In the genomic region with DNA sequence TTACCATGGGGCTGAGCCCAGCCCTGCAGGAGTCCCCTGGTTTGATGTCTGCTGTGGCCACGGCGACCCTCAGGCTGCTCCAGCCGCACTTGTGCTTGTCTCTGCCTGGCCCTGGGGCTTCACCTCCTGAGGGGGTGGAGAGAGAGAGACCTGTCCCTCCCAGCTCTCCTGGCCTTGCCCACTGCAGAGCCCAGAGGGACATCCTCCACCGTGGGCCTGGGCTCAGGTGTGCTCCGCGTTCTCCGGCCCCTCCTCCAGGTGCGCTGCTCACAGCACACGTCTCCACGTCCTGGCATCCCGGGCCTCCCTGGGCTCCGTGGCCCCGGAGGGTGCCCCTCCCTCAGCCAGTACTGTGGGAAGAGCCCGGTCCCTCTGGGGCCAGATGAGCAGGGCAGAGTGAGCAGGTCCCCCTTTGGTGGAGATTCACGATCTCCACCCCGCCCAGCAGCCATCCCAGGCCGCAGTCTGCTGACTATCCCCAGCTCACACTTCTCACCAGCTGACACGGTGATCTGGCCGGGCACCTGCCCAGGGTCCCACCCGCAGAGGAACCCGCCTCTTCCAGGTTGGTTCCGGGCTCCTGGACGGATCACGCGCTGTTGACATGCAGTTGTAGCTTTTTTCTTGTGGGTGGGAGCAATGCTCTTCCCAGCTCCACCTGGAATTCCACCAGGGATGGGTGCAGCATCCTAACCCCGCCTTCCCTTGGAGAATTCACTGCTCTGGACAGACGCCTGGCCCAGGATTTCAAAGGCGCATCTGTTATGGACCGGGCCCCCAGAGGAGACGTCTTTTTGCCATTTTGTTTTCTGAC, we compare ENCODE assay signal across 11 cellular contexts. TPM values are rescaled to one million over a fixed set of nuclear protein-coding genes. Genes with fewer than 3 reads are reported as not detected.
A peak's percentile ranks its signal among the peaks of the same experiment; 100 is the strongest.
DNase-seq lines count a peak whose midpoint lies in the region; ATAC-seq, FAIRE-seq and TF ChIP-seq lines count a peak whose summit lies in the region.
"Had no signal": no experiment of that assay in that cellular context is flagged by ENCODE, and none has a peak within 500 bp of the region (broad histone marks: within the 10 kb centered on the region; RNA-seq: fewer than 3 reads in every experiment).

No MANE protein-coding gene starts in this region.

- peak overlapping the region; percentile 93 for H2BK15ac ChIP-seq in mesenchymal stem cell (ENCODE audit: low read depth, poor library complexity, severe bottlenecking)

- H4K91ac ChIP-seq in mesenchymal stem cell (ENCODE audit: low read length) = peak overlapping the region; percentile 94

- H3K4me1 ChIP-seq in colonic mucosa (no peaks in the 10 kb centered on the region), mesenchymal stem cell (ENCODE audit: control insufficient read depth, insufficient read depth, low read depth, low read length) (peaks cover 83% of the 10 kb centered on the region)

- H2BK12ac ChIP-seq in mesenchymal stem cell (ENCODE audit: low read length in 2 of 2) = peak overlapping the region; percentile 91 to 96

- no peak overlapping the region for H3K27ac ChIP-seq in colonic mucosa
- H3K27ac ChIP-seq in mesenchymal stem cell (ENCODE audit: low read length, poor library complexity, severe bottlenecking) = peak overlapping the region; percentile 97

- no peak overlapping the region for H3K9ac ChIP-seq in colonic mucosa (ENCODE audit: low read depth in 2 of 2, low read length in 2 of 2)
- H3K9ac ChIP-seq in mesenchymal stem cell (ENCODE audit: low read length) = no peak overlapping the region

- H3K27me3 ChIP-seq in colonic mucosa = no peaks in the 10 kb centered on the region
- H3K27me3 ChIP-seq in mesenchymal stem cell (ENCODE audit: control insufficient read depth in 1 of 2, insufficient read depth in 1 of 2, low read length in 2 of 2) = peaks cover 0 to 12% of the 10 kb centered on the region in 2 experiments

- peak overlapping the region; percentile 96 for H2BK5ac ChIP-seq in mesenchymal stem cell (ENCODE audit: low read depth, low read length, poor library complexity, severe bottlenecking)

- H3K18ac ChIP-seq in mesenchymal stem cell (ENCODE audit: low read depth in 1 of 2, low read length in 2 of 2) = peak overlapping the region; percentile 75 to 85

- H3K36me3 ChIP-seq in colonic mucosa (no peaks in the 10 kb centered on the region), mesenchymal stem cell (ENCODE audit: control insufficient read depth in 1 of 2, insufficient read depth in 2 of 2, low read depth in 1 of 2, low read length in 2 of 2) (peaks cover 0 to 10% of the 10 kb centered on the region in 2 experiments)

- peak overlapping the region; percentile 77 to 86 for H3K4ac ChIP-seq in mesenchymal stem cell (ENCODE audit: low read depth in 1 of 2, low read length in 2 of 2)

- H3K14ac ChIP-seq in mesenchymal stem cell (ENCODE audit: low read length in 2 of 2) = no peak overlapping the region

- no peak for ATAC-seq in Right ventricle myocardium inferior
- no peak for ATAC-seq in GM21576 (IDR thresholded peaks at IDR 0.05; ENCODE audit: unreplicated experiment)

- H2AK5ac ChIP-seq in mesenchymal stem cell (ENCODE audit: low read length, severe bottlenecking) = peak overlapping the region; percentile 100

- H3K4me2 ChIP-seq in mesenchymal stem cell (ENCODE audit: low read length, poor library complexity, severe bottlenecking) = peak overlapping the region; percentile 49

- TF ChIP-seq CTCF in colonic mucosa (IDR thresholded peaks at IDR 0.05) = no peak

- DNase-seq in Right ventricle myocardium inferior (ENCODE audit: missing footprints) = peak; percentile 57
- no peak for DNase-seq in cardiac septum (ENCODE audit: low spot score)
- DNase-seq in colonic mucosa = peak; percentile 40
- no peak for DNase-seq in mesenchymal stem cell
- DNase-seq in urothelium cell line (ENCODE audit: low spot score) = peak; percentile 57
- no peak for DNase-seq in activated CD4-positive, CD25-positive, alpha-beta regulatory T cell (lab: John Stamatoyannopoulos, UW)
- DNase-seq in activated T-cell treated with anti-CD3 and anti-CD28 coated beads, Interleukin-2, amount 50 U/mL, for 48 hours = no peak
- DNase-seq: activated B cell treated with CpG ODN at 0.5 μM for 24 hours; activated gamma-delta T cell treated with Interleukin-2 at 50 U/mL for 16 hours; effector memory CD4-positive, alpha-beta T cell had no signal

- H2BK120ac ChIP-seq in mesenchymal stem cell (ENCODE audit: low read depth, low read length) = peak overlapping the region; percentile 75

- peaks cover 3% of the 10 kb centered on the region for H3K79me1 ChIP-seq in mesenchymal stem cell (replicated peaks; ENCODE audit: low read length, poor library complexity, severe bottlenecking)

- H3K23ac ChIP-seq in mesenchymal stem cell (ENCODE audit: low read length in 2 of 2) = no peak overlapping the region

- H3K4me3 ChIP-seq in colonic mucosa (no peak overlapping the region), mesenchymal stem cell (ENCODE audit: insufficient read depth in 1 of 2, low read depth in 1 of 2, low read length in 2 of 2) (no peak overlapping the region)

- 88% methylated on average over 29 of the region's 30 CpGs for WGBS in mesenchymal stem cell

- H4K8ac ChIP-seq in mesenchymal stem cell (ENCODE audit: low read length) = peak overlapping the region; percentile 69

- FAIRE-seq in urothelium cell line (lab: Jason Lieb, UNC) = peak; percentile 50

- H2AFZ ChIP-seq in mesenchymal stem cell (ENCODE audit: low read depth, low read length) = no peak overlapping the region

- intact Hi-C loops in Right ventricle myocardium inferior (cut with DNase I) (no loop called here), cardiac septum (cut with DNase I) (no loop called here), colonic mucosa (cut with DNase I) (no loop called here)

- H3K9me3 ChIP-seq in colonic mucosa = no peaks in the 10 kb centered on the region
- no peaks in the 10 kb centered on the region for H3K9me3 ChIP-seq in mesenchymal stem cell (ENCODE audit: control insufficient read depth, low read length)

RNA-seq across cellular contexts. Expression of a gene that starts 41.8 kb away (rescaled TPM):
- total RNA-seq in Right ventricle myocardium inferior (16.9 TPM), cardiac septum (20.1 TPM), colonic mucosa (10 to 100 TPM; 23.8 to 31.6 TPM)
- 75.1 TPM for polyA plus RNA-seq in mesenchymal stem cell (2013, experiment 1 of 2)
- 76.3 TPM for polyA plus RNA-seq in mesenchymal stem cell (2013, experiment 2 of 2)

Comparison
In these comparisons a context has a peak if more than half of its experiments do, and no peak if none do; other contexts are left out.
1. DNase-seq: peak in Right ventricle myocardium inferior (single experiment), colonic mucosa (single experiment) and urothelium cell line (single experiment); none in cardiac septum (single experiment), mesenchymal stem cell (single experiment), activated CD4-positive, CD25-positive, alpha-beta regulatory T cell (0 of 4) and activated T-cell treated with anti-CD3 and anti-CD28 coated beads, Interleukin-2, amount 50 U/mL, for 48 hours (0 of 2).